ENCODE assay signal across 20 cellular contexts in the genomic region with DNA sequence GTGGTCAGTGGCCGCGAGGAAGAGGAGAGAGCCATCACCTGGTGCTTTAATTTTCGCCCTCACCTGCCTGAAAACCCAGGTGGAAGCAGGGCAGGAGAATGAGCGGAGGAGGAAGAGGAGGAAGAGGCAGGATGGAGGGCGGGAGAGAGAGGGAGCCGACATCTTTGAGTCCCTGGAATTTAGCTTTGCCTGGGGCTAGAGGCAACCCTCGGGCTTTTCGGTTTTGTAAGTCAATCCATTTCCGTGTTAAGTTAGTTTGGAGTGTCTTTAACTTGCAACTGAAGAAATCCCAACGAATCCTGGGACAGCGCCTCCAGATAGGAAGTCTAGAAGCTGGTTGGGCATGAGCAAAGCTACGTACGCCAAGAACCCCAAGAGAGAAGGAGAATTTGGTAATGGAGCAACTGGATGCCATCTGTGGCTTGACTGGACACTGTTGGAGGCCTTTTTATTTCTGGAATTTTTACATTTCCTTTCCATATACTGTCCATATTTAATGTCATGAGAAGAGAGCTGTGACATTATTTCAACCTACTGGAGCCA. TPM values are rescaled to one million over a fixed set of nuclear protein-coding genes. Genes with fewer than 3 reads are reported as not detected.
A peak's percentile ranks its signal among the peaks of the same experiment; 100 is the strongest.
DNase-seq lines count a peak whose midpoint lies in the region; ATAC-seq and TF ChIP-seq lines count a peak whose summit lies in the region.
"Had no signal": no experiment of that assay in that cellular context is flagged by ENCODE, and none has a peak within 500 bp of the region (broad histone marks: within the 10 kb centered on the region; RNA-seq: fewer than 3 reads in every experiment).

No MANE protein-coding gene starts in this region.

- H3K9me3 ChIP-seq in left ventricle myocardium inferior (replicated peaks), result no peaks in the 10 kb centered on the region
- H3K9me3 ChIP-seq in neural progenitor cell (ENCODE audit: low read depth), result no peaks in the 10 kb centered on the region
- H3K9me3 ChIP-seq: HAP-1 had no signal

- DNase-seq in left ventricle myocardium superior, result peak; percentile 0
- no peak for DNase-seq in left ventricle myocardium inferior
- DNase-seq in fibroblast of gingiva (ENCODE audit: low read depth), result peak; percentile 61
- no peak for DNase-seq in neural progenitor cell (ENCODE audit: low spot score)
- no peak for DNase-seq in globus pallidus (ENCODE audit: low spot score)
- no peak for DNase-seq in mesothelial cell of epicardium (ENCODE audit: low spot score in 2 of 2, unreplicated experiment in 2 of 2)
- DNase-seq in HPDE6-E6E7 (ENCODE audit: extremely low spot score), result no peak
- DNase-seq: 8988T; CD4-positive, CD25-positive, alpha-beta regulatory T cell; COR-L47; GF-D8; IMR-90; NCI-H1417; NCI-H1930; NCI-H226; NCI-H524; PC-3 had no signal

- intact Hi-C loops in left ventricle myocardium superior (cut with micrococcal nuclease), result no loop called here
- intact Hi-C loops in left ventricle myocardium inferior (cut with micrococcal nuclease), result loop anchor here (10.0 kb wide), 1 partner anchor 136 kb away; no protein-coding TSS in a partner anchor

- H3K36me3 ChIP-seq in left ventricle myocardium inferior (peaks cover 11% of the 10 kb centered on the region), neural progenitor cell (no peaks in the 10 kb centered on the region)
- H3K36me3 ChIP-seq: HAP-1 had no signal

- H3K9ac ChIP-seq in neural progenitor cell, result no peak overlapping the region

- H3K4me2 ChIP-seq in neural progenitor cell, result no peak overlapping the region

- H3K27me3 Mint-ChIP-seq in neural progenitor cell (ENCODE audit: insufficient read depth, low read depth) (peaks cover 4% of the 10 kb centered on the region), mesothelial cell of epicardium (ENCODE audit: low read depth) (peaks cover 7% of the 10 kb centered on the region)

- H3K27me3 ChIP-seq in left ventricle myocardium inferior (ENCODE audit: low read depth) (no peaks in the 10 kb centered on the region), neural progenitor cell (no peaks in the 10 kb centered on the region)

- H3F3A ChIP-seq in neural progenitor cell (ENCODE audit: low read depth), result no peaks in the 10 kb centered on the region

- H3K4me3 Mint-ChIP-seq in neural progenitor cell, result peak overlapping the region; percentile 57
- H3K4me3 Mint-ChIP-seq in mesothelial cell of epicardium, result no peak overlapping the region
- H3K4me3 Mint-ChIP-seq: B cell; CD4-positive, CD25-positive, alpha-beta regulatory T cell had no signal

- H3K4me3 ChIP-seq in left ventricle myocardium inferior (no peak overlapping the region), neural progenitor cell (no peak overlapping the region)
- H3K4me3 ChIP-seq: HAP-1 had no signal

- H3K27ac Mint-ChIP-seq in neural progenitor cell (peak overlapping the region; percentile 2), mesothelial cell of epicardium (no peak overlapping the region)
- H3K27ac Mint-ChIP-seq: B cell; CD4-positive, CD25-positive, alpha-beta regulatory T cell had no signal

- H3K36me3 Mint-ChIP-seq in neural progenitor cell (peaks cover 3% of the 10 kb centered on the region), mesothelial cell of epicardium (peaks cover 4% of the 10 kb centered on the region)
- H3K36me3 Mint-ChIP-seq: CD4-positive, CD25-positive, alpha-beta regulatory T cell had no signal

- H3K27ac ChIP-seq in left ventricle myocardium inferior (replicated peaks), result no peak overlapping the region
- H3K27ac ChIP-seq in neural progenitor cell, result no peak overlapping the region

- ATAC-seq in left ventricle myocardium superior (no peak), HG02642 (IDR thresholded peaks at IDR 0.05; ENCODE audit: poor library complexity, unreplicated experiment) (no peak)
- ATAC-seq: PC-3 had no signal

- H3K4me1 Mint-ChIP-seq in neural progenitor cell, result peaks cover 10% of the 10 kb centered on the region
- peaks cover 12% of the 10 kb centered on the region for H3K4me1 Mint-ChIP-seq in mesothelial cell of epicardium

- H3K4me1 ChIP-seq in left ventricle myocardium inferior (peaks cover 23% of the 10 kb centered on the region), neural progenitor cell (no peaks in the 10 kb centered on the region)
- H3K4me1 ChIP-seq: HAP-1 had no signal

- H4K20me1 ChIP-seq in neural progenitor cell (ENCODE audit: low read depth), result no peaks in the 10 kb centered on the region

- TF ChIP-seq CTCF in left ventricle myocardium inferior (IDR thresholded peaks at IDR 0.05; ENCODE audit: borderline replicate concordance) (no peak), neural progenitor cell (IDR thresholded peaks at IDR 0.05) (no peak), mesothelial cell of epicardium (IDR thresholded peaks at IDR 0.05; ENCODE audit: unreplicated experiment) (no peak)

- H2AFZ ChIP-seq in neural progenitor cell (replicated peaks), result no peak overlapping the region

- H3K79me2 ChIP-seq in neural progenitor cell (ENCODE audit: low read depth), result no peaks in the 10 kb centered on the region

- H3K9me3 Mint-ChIP-seq in neural progenitor cell, result peaks cover 3% of the 10 kb centered on the region
- H3K9me3 Mint-ChIP-seq in mesothelial cell of epicardium, result peaks cover 8% of the 10 kb centered on the region

RNA-seq across cellular contexts. Expression of a gene that starts 36.9 kb away (rescaled TPM):
- 5.8 TPM for total RNA-seq in left ventricle myocardium superior
- 8.6 TPM for total RNA-seq in left ventricle myocardium inferior
- 0.65 and 2.8 TPM in 2 replicates for total RNA-seq in neural progenitor cell (ENCODE audit: low replicate concordance)
- 4.1 to 4.6 TPM (median 4.1 TPM) in 3 replicates for total RNA-seq in mesothelial cell of epicardium

Comparison
In these comparisons a context has a peak if more than half of its experiments do, and no peak if none do; other contexts are left out.
1. DNase-seq: peak in left ventricle myocardium superior (single experiment) and fibroblast of gingiva (single experiment); none in left ventricle myocardium inferior (single experiment), neural progenitor cell (single experiment), globus pallidus (single experiment), mesothelial cell of epicardium (0 of 2) and HPDE6-E6E7 (single experiment).